Comparison of ENCODE assay signal across 25 cellular contexts in the genomic region with DNA sequence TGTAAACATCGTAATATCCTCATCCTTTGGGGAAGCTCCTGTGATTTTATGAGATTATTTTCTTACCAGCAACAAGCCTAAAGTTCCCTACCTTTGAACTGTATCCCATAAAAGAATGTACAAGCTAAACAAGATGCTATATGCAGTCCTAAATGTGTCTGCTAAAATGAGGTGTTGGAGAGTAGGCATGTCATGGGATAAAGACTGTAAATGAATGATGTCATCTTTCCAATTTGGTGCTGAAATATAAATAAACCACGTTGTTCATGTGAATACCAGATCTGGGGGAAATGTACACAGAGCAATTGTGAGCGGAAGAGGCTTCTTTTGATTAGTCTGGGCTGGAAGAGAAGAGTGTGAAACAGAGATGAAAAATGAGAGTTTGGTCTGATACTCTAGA.
DNase-seq lines count a peak whose midpoint lies in the region; ATAC-seq, FAIRE-seq and TF ChIP-seq lines count a peak whose summit lies in the region.
"Had no signal": no experiment of that assay in that cellular context is flagged by ENCODE, and none has a peak within 500 bp of the region (broad histone marks: within the 10 kb centered on the region; RNA-seq: fewer than 3 reads in every experiment).

No MANE protein-coding gene starts in this region.

- POLR2A ChIA-PET in HepG2 (lab: Yijun Ruan, JAX) (no interaction called here), endothelial cell of umbilical vein (lab: Charles Lee) (no interaction called here)

- FAIRE-seq in HepG2 (lab: Jason Lieb, UNC) = no peak
- FAIRE-seq in endothelial cell of umbilical vein (lab: Jason Lieb, UNC) = no peak
- FAIRE-seq: A204.1, K562, small intestine had no signal

- dilution Hi-C loops in endothelial cell of umbilical vein (cut with MboI; ENCODE audit: extremely low pct_ligation_motif_present, low sequenced_read_pairs) = no loop called here

- DNase-seq in HepG2 (ENCODE audit: low spot score) = no peak
- DNase-seq in right lobe of liver = no peak
- DNase-seq in NCI-H774 (lab: John Stamatoyannopoulos, UW) = peak; percentile 18
- no peak for DNase-seq in endothelial cell of umbilical vein (ENCODE audit: low read depth, low spot score)
- DNase-seq in COLO829 (ENCODE audit: low spot score) = no peak
- DNase-seq in MV-4-11 (lab: John Stamatoyannopoulos, UW) = no peak
- DNase-seq in Kasumi-1 (lab: John Stamatoyannopoulos, UW) = no peak
- DNase-seq: activated CD4-positive, alpha-beta T cell treated with anti-CD3 and anti-CD28 coated beads for 36 hours; activated CD8-positive, alpha-beta T cell treated with anti-CD3 and anti-CD28 coated beads, Interleukin-2, amount 10 ng/mL, durations not matched to agents 7 days and 5 days; anterior cingulate cortex; CD8-positive, alpha-beta T cell; DMS 273 treated with DMSO at 0.1 percent for 48 hours; endodermal cell; H7; islet precursor cell; midbrain; naive thymus-derived CD8-positive, alpha-beta T cell; NCI-H1417 treated with DMSO at 0.1 percent for 48 hours; NCI-H226; small intestine had no signal

- no peak for TF ChIP-seq POLR2A in HepG2 (IDR thresholded peaks at IDR 0.05; ENCODE audit: insufficient read depth in 1 of 2, low read depth in 2 of 2, low read length in 2 of 2)
- TF ChIP-seq POLR2A in right lobe of liver (IDR thresholded peaks at IDR 0.05) = no peak
- TF ChIP-seq POLR2A in endothelial cell of umbilical vein (IDR thresholded peaks at IDR 0.05; ENCODE audit: low read depth, low read length) = no peak

- H4K20me1 ChIP-seq in HepG2 (ENCODE audit: insufficient read depth, low read length) (no peaks in the 10 kb centered on the region), endothelial cell of umbilical vein (replicated peaks; ENCODE audit: control insufficient read depth, extremely low read depth, insufficient read depth, low read length) (no peaks in the 10 kb centered on the region)

- H3K4me2 ChIP-seq in HepG2 (ENCODE audit: low read depth, low read length) (no peak overlapping the region), endothelial cell of umbilical vein (ENCODE audit: insufficient read depth, low read length) (no peak overlapping the region)

- H2AFZ ChIP-seq in HepG2 (ENCODE audit: low read length) = no peak overlapping the region
- no peak overlapping the region for H2AFZ ChIP-seq in endothelial cell of umbilical vein (ENCODE audit: low read depth, low read length)

- H3K36me3 ChIP-seq in HepG2 (replicated peaks in 1 of 2; ENCODE audit: control insufficient read depth in 1 of 2, insufficient read depth in 2 of 2, low read length in 2 of 2) (no peaks in the 10 kb centered on the region), right lobe of liver (no peaks in the 10 kb centered on the region), endothelial cell of umbilical vein (ENCODE audit: control insufficient read depth in 2 of 2, extremely low read depth in 1 of 2, insufficient read depth in 2 of 2, low read length in 2 of 2) (no peaks in the 10 kb centered on the region)
- H3K36me3 ChIP-seq: tibial nerve had no signal

- H3K27ac ChIP-seq in HepG2 (ENCODE audit: extremely low read length, insufficient read depth, low read length) = no peak overlapping the region
- no peak overlapping the region for H3K27ac ChIP-seq in right lobe of liver
- H3K27ac ChIP-seq in endothelial cell of umbilical vein (ENCODE audit: insufficient read depth, low read depth, low read length) = no peak overlapping the region
- H3K27ac ChIP-seq: tibial nerve had no signal

- H3K79me2 ChIP-seq in HepG2 (ENCODE audit: insufficient read depth, low read length) (no peaks in the 10 kb centered on the region), endothelial cell of umbilical vein (ENCODE audit: control insufficient read depth, insufficient read depth, low read length) (no peaks in the 10 kb centered on the region)

- no peaks in the 10 kb centered on the region for H3K4me1 ChIP-seq in HepG2 (ENCODE audit: insufficient read depth, low read length)
- no peaks in the 10 kb centered on the region for H3K4me1 ChIP-seq in right lobe of liver
- no peaks in the 10 kb centered on the region for H3K4me1 ChIP-seq in endothelial cell of umbilical vein (ENCODE audit: control insufficient read depth, extremely low read depth, insufficient read depth, low read length)
- H3K4me1 ChIP-seq: tibial nerve had no signal

- TF ChIP-seq EP300 in HepG2 (IDR thresholded peaks at IDR 0.05; ENCODE audit: low read depth in 2 of 2, low read length in 2 of 2) (no peak), HepG2 (CRISPR knock-in tag; IDR thresholded peaks at IDR 0.05; ENCODE audit: borderline replicate concordance) (no peak)

- H3K9me3 ChIP-seq in HepG2 (ENCODE audit: low read length) = no peaks in the 10 kb centered on the region
- no peaks in the 10 kb centered on the region for H3K9me3 ChIP-seq in right lobe of liver
- no peaks in the 10 kb centered on the region for H3K9me3 ChIP-seq in endothelial cell of umbilical vein (replicated peaks; ENCODE audit: control insufficient read depth, insufficient read depth, low read length)
- H3K9me3 ChIP-seq: tibial nerve had no signal

- in situ Hi-C loops in HepG2 (cut with HindIII; ENCODE audit: extremely low pct_ligation_motif_present, low pct_unique_long_range_greater_than_20kb) = no loop called here

- no peak for ATAC-seq in HepG2
- no peak for ATAC-seq in right lobe of liver
- ATAC-seq in GM21360 (IDR thresholded peaks at IDR 0.05; ENCODE audit: unreplicated experiment) = no peak
- ATAC-seq: activated CD4-positive, alpha-beta T cell treated with anti-CD3 and anti-CD28 coated beads for 36 hours; activated CD8-positive, alpha-beta T cell treated with anti-CD3 and anti-CD28 coated beads, Interleukin-2, amount 10 ng/mL, durations not matched to agents 7 days and 5 days; activated naive CD4-positive, alpha-beta T cell treated with anti-CD3 and anti-CD28 coated beads, Interleukin-2, amount 50 U/mL, for 72 hours; CD8-positive, alpha-beta T cell; K562; naive thymus-derived CD8-positive, alpha-beta T cell had no signal

- CTCF ChIA-PET in HepG2 (lab: Yijun Ruan, JAX; ENCODE audit: low intra/inter-chr PET ratio, low total read pairs) (no interaction called here), endothelial cell of umbilical vein (lab: Charles Lee) (no interaction called here)

- no peaks in the 10 kb centered on the region for H3K9me1 ChIP-seq in endothelial cell of umbilical vein (replicated peaks; ENCODE audit: control insufficient read depth, extremely low read depth, insufficient read depth, low read length)

- H3K27me3 ChIP-seq in HepG2 (ENCODE audit: control insufficient read depth in 1 of 2, insufficient read depth in 2 of 2, low read length in 2 of 2) = no peaks in the 10 kb centered on the region; a peak in 1 of 5 replicates
- no peaks in the 10 kb centered on the region for H3K27me3 ChIP-seq in right lobe of liver
- H3K27me3 ChIP-seq in endothelial cell of umbilical vein (ENCODE audit: control insufficient read depth in 2 of 2, insufficient read depth in 2 of 2, low read length in 2 of 2) = no peaks in the 10 kb centered on the region
- H3K27me3 ChIP-seq: tibial nerve had no signal

- BruUV-seq in HepG2 (replicated peaks; lab: Mats Ljungman, UMichigan) (no TSS peak), endothelial cell of umbilical vein (replicated peaks; lab: Mats Ljungman, UMichigan) (no TSS peak)

- H3K9ac ChIP-seq in HepG2 (ENCODE audit: insufficient read depth, low read depth, low read length) = no peak overlapping the region
- no peak overlapping the region for H3K9ac ChIP-seq in endothelial cell of umbilical vein (replicated peaks; ENCODE audit: extremely low read depth, insufficient read depth, low read length)

- intact Hi-C loops in HepG2 (cut with micrococcal nuclease; ENCODE audit: unreplicated experiment) (no loop called here), right lobe of liver (cut with DNase I) (no loop called here), endothelial cell of umbilical vein (cut with micrococcal nuclease) (no loop called here)

- no peak for TF ChIP-seq RAD21 in HepG2 (CRISPR knock-in tag; IDR thresholded peaks at IDR 0.05)

- WGBS in HepG2 (ENCODE audit: low lambda C conversion rate) = 6% methylated on average over 3 of the region's 3 CpGs
- WGBS in right lobe of liver (ENCODE audit: insufficient coverage, low coverage, low lambda C conversion rate, missing lambda C conversion rate) = 50% methylated on average over 3 of the region's 3 CpGs

- TF ChIP-seq CTCF in HepG2 (CRISPR knock-in tag; IDR thresholded peaks at IDR 0.05) (no peak), right lobe of liver (IDR thresholded peaks at IDR 0.05) (no peak), endothelial cell of umbilical vein (IDR thresholded peaks at IDR 0.05; ENCODE audit: extremely low read depth in 1 of 2, insufficient read depth in 1 of 2, low read depth in 1 of 2, low read length in 2 of 2) (no peak)

- H3K4me3 ChIP-seq in HepG2 (replicated peaks in 1 of 3; ENCODE audit: insufficient read depth in 1 of 3, low read depth in 2 of 3, low read length in 3 of 3) (no peak overlapping the region), right lobe of liver (no peak overlapping the region), endothelial cell of umbilical vein (replicated peaks in 1 of 3; ENCODE audit: insufficient read depth in 1 of 3, low read depth in 1 of 3, low read length in 3 of 3) (no peak overlapping the region)
- H3K4me3 ChIP-seq: K562, tibial nerve had no signal

TF ChIP-seq in HepG2, 621 proteins besides CTCF, POLR2A, EP300 and RAD21:
- TF ChIP-seq ATF7 (IDR thresholded peaks at IDR 0.05) (peak; percentile 91), ATF7 (CRISPR knock-in tag; IDR thresholded peaks at IDR 0.05) (no peak), ZNF124 (CRISPR knock-in tag; IDR thresholded peaks at IDR 0.05) (no peak)

TF ChIP-seq in endothelial cell of umbilical vein, 7 proteins besides CTCF, POLR2A, EP300 and RAD21:
- TF ChIP-seq, protein P1, sequence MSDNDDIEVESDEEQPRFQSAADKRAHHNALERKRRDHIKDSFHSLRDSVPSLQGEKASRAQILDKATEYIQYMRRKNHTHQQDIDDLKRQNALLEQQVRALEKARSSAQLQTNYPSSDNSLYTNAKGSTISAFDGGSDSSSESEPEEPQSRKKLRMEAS (IDR thresholded peaks at IDR 0.05; ENCODE audit: insufficient read depth, insufficient read length) = no peak
- no peak for TF ChIP-seq POLR2AphosphoS5 (IDR thresholded peaks at IDR 0.05; ENCODE audit: insufficient read depth, low read depth, low read length)
- peak; percentile 7 for TF ChIP-seq JUN (IDR thresholded peaks at IDR 0.05; ENCODE audit: borderline replicate concordance, insufficient read depth, insufficient read length, low read depth)
- no peak for TF ChIP-seq EZH2 (IDR thresholded peaks at IDR 0.05; ENCODE audit: borderline replicate concordance, low read depth, low read length, severe bottlenecking)
- no peak for TF ChIP-seq MYC (IDR thresholded peaks at IDR 0.05; ENCODE audit: low read depth, low read length)
- TF ChIP-seq GATA2 (IDR thresholded peaks at IDR 0.05; ENCODE audit: insufficient read depth, insufficient read length, low read depth, low read length) = no peak
